Comparison of ENCODE assay signal across 1 cellular context in genomic region chr2:53484521-53484920, GRCh38.
TF ChIP-seq lines count a peak whose summit lies in the region.

No MANE protein-coding gene starts in this region.

TF ChIP-seq in GM23338, 12 proteins besides CTCF, POLR2A, EP300 and RAD21 (continued from another document):
- TF ChIP-seq ZNF462 (CRISPR knock-in tag; IDR thresholded peaks at IDR 0.05) (no peak), NANOG (IDR thresholded peaks at IDR 0.05; ENCODE audit: borderline replicate concordance) (no peak)
